Comparison of ENCODE assay signal across 11 cellular contexts in genomic region chr17:75319818-75320691, GRCh38. TPM values are rescaled to one million over a fixed set of nuclear protein-coding genes. Genes with fewer than 3 reads are reported as not detected.
DNase-seq lines count a peak whose midpoint lies in the region; ATAC-seq and TF ChIP-seq lines count a peak whose summit lies in the region.
"Had no signal": no experiment of that assay in that cellular context is flagged by ENCODE, and none has a peak within 500 bp of the region (broad histone marks: within the 10 kb centered on the region; RNA-seq: fewer than 3 reads in every experiment).

No MANE protein-coding gene starts in this region.

- no peak overlapping the region for H2AFZ ChIP-seq in Karpas-422 (ENCODE audit: low read length)

- no peaks in the 10 kb centered on the region for H4K20me1 ChIP-seq in Karpas-422 (ENCODE audit: insufficient read depth, low read depth, low read length)

- H3K4me3 ChIP-seq in Karpas-422 (ENCODE audit: low read length) (peak overlapping the region; percentile 43; the same call in 1 of the 2 replicates), muscle layer of colon (ENCODE audit: low read depth in 1 of 2, low read length in 2 of 2) (no peak overlapping the region), testis (no peak overlapping the region)

- no peak for TF ChIP-seq CTCF in testis (IDR thresholded peaks at IDR 0.05)

- peak overlapping the region; percentile 84 for H3K27ac ChIP-seq in Karpas-422 (ENCODE audit: low read length)
- H3K27ac ChIP-seq in muscle layer of colon (ENCODE audit: low read depth, low read length), result peak overlapping the region; percentile 6
- no peak overlapping the region for H3K27ac ChIP-seq in testis

- peak; percentile 59 for DNase-seq in Karpas-422
- DNase-seq in activated CD8-positive, alpha-beta memory T cell treated with anti-CD3 and anti-CD28 coated beads, Interleukin-2, amount 50 U/mL, for 4 hours, result no peak
- DNase-seq in ureter (ENCODE audit: low spot score), result no peak
- no peak for DNase-seq in testis
- DNase-seq in NCI-H1436 treated with DMSO at 0.1 percent for 48 hours (lab: John Stamatoyannopoulos, UW), result no peak
- DNase-seq: NCI-H1105, small intestine, T-cell had no signal

- H3K9me3 ChIP-seq in Karpas-422 (ENCODE audit: low read length), result no peaks in the 10 kb centered on the region
- H3K9me3 ChIP-seq in muscle layer of colon (ENCODE audit: low read length), result no peaks in the 10 kb centered on the region
- no peaks in the 10 kb centered on the region for H3K9me3 ChIP-seq in testis

- H3K4me2 ChIP-seq in Karpas-422 (ENCODE audit: low read depth, low read length, poor library complexity, severe bottlenecking), result peak overlapping the region; percentile 64

- H3K4me1 ChIP-seq in Karpas-422 (ENCODE audit: low read length) (peaks cover 48% of the 10 kb centered on the region), muscle layer of colon (ENCODE audit: insufficient read depth, low read length) (peaks cover 14% of the 10 kb centered on the region), testis (no peaks in the 10 kb centered on the region)

- ATAC-seq in GM21576 (IDR thresholded peaks at IDR 0.05; ENCODE audit: unreplicated experiment), result peak; percentile 45
- ATAC-seq: T-cell had no signal

- no peaks in the 10 kb centered on the region for H3K9me2 ChIP-seq in Karpas-422 (replicated peaks; ENCODE audit: insufficient read depth, low read length)

- intact Hi-C loops in testis (cut with DNase I; ENCODE audit: low total_unique reads), result loop anchor here (5.0 kb wide), 1 partner anchor 87 kb away; the partner anchor contains the start of gene GRB2

- H3K27me3 ChIP-seq in Karpas-422 (ENCODE audit: low read length) (no peaks in the 10 kb centered on the region), muscle layer of colon (ENCODE audit: control insufficient read depth in 1 of 2, insufficient read depth in 2 of 2, low read length in 2 of 2) (no peaks in the 10 kb centered on the region), testis (no peaks in the 10 kb centered on the region)

- H3K9ac ChIP-seq in Karpas-422 (ENCODE audit: low read length) (peak overlapping the region; percentile 53), muscle layer of colon (ENCODE audit: low read length) (no peak overlapping the region)

- TF ChIP-seq POLR2A in GM15510 (IDR thresholded peaks at IDR 0.05; ENCODE audit: borderline replicate concordance, extremely low read depth, insufficient read length), result peak; percentile 17
- no peak for TF ChIP-seq POLR2A in testis (IDR thresholded peaks at IDR 0.05)

- H3K36me3 ChIP-seq in Karpas-422 (ENCODE audit: insufficient read depth, low read length) (peaks cover 26% of the 10 kb centered on the region; the same call in 1 of the 2 replicates), muscle layer of colon (ENCODE audit: insufficient read depth, low read length) (peaks cover 25% of the 10 kb centered on the region), testis (ENCODE audit: low read depth, missing control alignments) (no peaks in the 10 kb centered on the region)

- H3K79me2 ChIP-seq in Karpas-422 (ENCODE audit: low read length), result peaks cover 45% of the 10 kb centered on the region

- WGBS in testis, 2 donors, result 86 to 88% methylated on average over 22 of the region's 22 CpGs

RNA-seq across cellular contexts. Expression of gene SLC25A19, which starts 30.8 kb away (rescaled TPM):
- 36.5 and 43.1 TPM in 2 replicates for total RNA-seq in Karpas-422 (2014; rRNA removed; shearing (Covaris generic); ENCODE audit: low replicate concordance)
- total RNA-seq in ureter, result 8.8 TPM
- total RNA-seq in testis, result 10 to 100 TPM; 34.3 to 44.6 TPM
- polyA plus RNA-seq in testis (ENCODE audit: insufficient read depth, low read depth, low replicate concordance), result 98.0 TPM

RNA-seq across cellular contexts. Expression of gene MIF4GD, which starts 49.0 kb away (rescaled TPM):
- total RNA-seq in Karpas-422 (2014; rRNA removed; shearing (Covaris generic); ENCODE audit: low replicate concordance), result 44.4 and 63.3 TPM in 2 replicates
- total RNA-seq in ureter (19.9 TPM), testis (10 to 100 TPM; 34.5 to 35.3 TPM)
- 37.1 TPM for polyA plus RNA-seq in testis (ENCODE audit: insufficient read depth, low read depth, low replicate concordance)

RNA-seq across cellular contexts. Expression of gene MRPS7, which starts 58.4 kb away (rescaled TPM):
- 48.8 and 58.7 TPM in 2 replicates for total RNA-seq in Karpas-422 (2014; rRNA removed; shearing (Covaris generic); ENCODE audit: low replicate concordance)
- 57.0 TPM for total RNA-seq in ureter
- total RNA-seq in testis, result 10 to 100 TPM; 53.3 to 72.9 TPM
- polyA plus RNA-seq in testis (ENCODE audit: insufficient read depth, low read depth, low replicate concordance), result 83.5 TPM

RNA-seq across cellular contexts. Expression of gene GGA3, which starts 58.6 kb away (rescaled TPM):
- 23.4 and 45.1 TPM in 2 replicates for total RNA-seq in Karpas-422 (2014; rRNA removed; shearing (Covaris generic); ENCODE audit: low replicate concordance)
- 61.4 TPM for total RNA-seq in ureter
- total RNA-seq in testis, result 10 to 100 TPM; 46.8 to 50.2 TPM
- 42.9 TPM for polyA plus RNA-seq in testis (ENCODE audit: insufficient read depth, low read depth, low replicate concordance)

Comparison
In these comparisons a context has a peak if more than half of its experiments do, and no peak if none do; other contexts are left out.
1. H3K27ac ChIP-seq: peak in Karpas-422 (single experiment) and muscle layer of colon (single experiment); none in testis (0 of 2).